Comparison of ENCODE assay signal across 26 cellular contexts in genomic region chr20:46962452-46963195, GRCh38.
DNase-seq lines count a peak whose midpoint lies in the region; ATAC-seq and TF ChIP-seq lines count a peak whose summit lies in the region.
"Had no signal": no experiment of that assay in that cellular context is flagged by ENCODE, and none has a peak within 500 bp of the region (broad histone marks: within the 10 kb centered on the region; RNA-seq: fewer than 3 reads in every experiment).

No MANE protein-coding gene starts in this region.

- dilution Hi-C loops in mammary epithelial cell (cut with HindIII; ENCODE audit: low sequenced_read_pairs), result no loop called here

- peak overlapping the region; percentile 57 for H3K27ac Mint-ChIP-seq in MCF 10A (ENCODE audit: low read depth, unreplicated experiment)
- peak overlapping the region; percentile 27 for H3K27ac Mint-ChIP-seq in type B pancreatic cell
- H3K27ac Mint-ChIP-seq: activated CD4-positive, alpha-beta T cell treated with anti-CD3 and anti-CD28 coated beads, Interleukin-2, amount 10 ng/mL, durations not matched to agents 7 days and 5 days; effector memory CD8-positive, alpha-beta T cell; GM23338; WTC11 had no signal

- H3K36me3 ChIP-seq in mammary epithelial cell (ENCODE audit: insufficient read depth, low read length) (no peaks in the 10 kb centered on the region), SJCRH30 (no peaks in the 10 kb centered on the region; the same call in 1 of the 2 replicates), tibial artery (no peaks in the 10 kb centered on the region)
- H3K36me3 ChIP-seq: SJSA1 had no signal

- TF ChIP-seq CTCF in MCF 10A (IDR thresholded peaks at IDR 0.05; ENCODE audit: unreplicated experiment) (no peak), mammary epithelial cell (conservative IDR thresholded peaks at IDR 0.05 in 1 of 2, IDR thresholded peaks at IDR 0.05 in 1 of 2; ENCODE audit: extremely low read depth in 1 of 2, insufficient read depth in 1 of 2, low read depth in 1 of 2, low read length in 2 of 2) (no peak), type B pancreatic cell (conservative IDR thresholded peaks at IDR 0.05) (no peak), tibial artery (IDR thresholded peaks at IDR 0.05) (no peak), omental fat pad (IDR thresholded peaks at IDR 0.05) (no peak)

- H3K27ac ChIP-seq in mammary epithelial cell (ENCODE audit: insufficient read depth, low read depth, low read length), result no peak overlapping the region
- H3K27ac ChIP-seq in SJCRH30, result peak overlapping the region; percentile 50
- H3K27ac ChIP-seq in tibial artery, result no peak overlapping the region
- H3K27ac ChIP-seq: psoas muscle, SJSA1 had no signal

- peaks cover 31% of the 10 kb centered on the region for H3K4me1 ChIP-seq in mammary epithelial cell (ENCODE audit: insufficient read depth, low read length)
- H3K4me1 ChIP-seq in SJCRH30, result peaks cover 42% of the 10 kb centered on the region
- peaks cover 0 to 6% (median 0%) of the 10 kb centered on the region in 4 donors for H3K4me1 ChIP-seq in tibial artery
- H3K4me1 ChIP-seq: psoas muscle had no signal

- no peaks in the 10 kb centered on the region for H3K9me3 Mint-ChIP-seq in MCF 10A (ENCODE audit: unreplicated experiment)
- H3K9me3 Mint-ChIP-seq in type B pancreatic cell, result no peaks in the 10 kb centered on the region
- H3K9me3 Mint-ChIP-seq: activated CD4-positive, alpha-beta T cell treated with anti-CD3 and anti-CD28 coated beads, Interleukin-2, amount 10 ng/mL, durations not matched to agents 7 days and 5 days; central memory CD8-positive, alpha-beta T cell; GM23338 had no signal

- H3K27me3 Mint-ChIP-seq in MCF 10A (ENCODE audit: insufficient read depth, unreplicated experiment) (no peaks in the 10 kb centered on the region), type B pancreatic cell (no peaks in the 10 kb centered on the region)

- H3K4me1 Mint-ChIP-seq in MCF 10A (ENCODE audit: insufficient read depth, unreplicated experiment), result peaks cover 29% of the 10 kb centered on the region
- peaks cover 30% of the 10 kb centered on the region for H3K4me1 Mint-ChIP-seq in type B pancreatic cell (ENCODE audit: unreplicated experiment)
- H3K4me1 Mint-ChIP-seq: activated CD4-positive, alpha-beta T cell treated with anti-CD3 and anti-CD28 coated beads, Interleukin-2, amount 10 ng/mL, durations not matched to agents 7 days and 5 days; central memory CD8-positive, alpha-beta T cell had no signal

- no peaks in the 10 kb centered on the region for H4K20me1 ChIP-seq in mammary epithelial cell (ENCODE audit: insufficient read depth, low read length)

- no peaks in the 10 kb centered on the region for H3K79me2 ChIP-seq in mammary epithelial cell (ENCODE audit: insufficient read depth, low read length)

- WGBS in mammary epithelial cell (ENCODE audit: low coverage, missing lambda C conversion rate), result 76% methylated on average over 11 of the region's 11 CpGs

- no TSS peak for BruUV-seq in MCF 10A (replicated peaks; lab: Mats Ljungman, UMichigan)
- BruUV-seq in mammary epithelial cell (replicated peaks; lab: Mats Ljungman, UMichigan), result no TSS peak

- H3K4me2 ChIP-seq in mammary epithelial cell (ENCODE audit: insufficient read depth, low read depth, low read length), result no peak overlapping the region
- H3K4me2 ChIP-seq: GM23338 had no signal

- DNase-seq in MCF 10A (ENCODE audit: unreplicated experiment) (no peak), mammary epithelial cell (no peak), SJCRH30 (no peak), islet precursor cell (peak; percentile 54), type B pancreatic cell (ENCODE audit: extremely low spot score, unreplicated experiment) (no peak), tibial artery (no peak), omental fat pad (ENCODE audit: low spot score) (no peak)
- no peak for DNase-seq in activated naive CD4-positive, alpha-beta T cell (lab: John Stamatoyannopoulos, UW)
- DNase-seq: activated CD4-positive, alpha-beta T cell treated with anti-CD3 and anti-CD28 coated beads, Interleukin-2, amount 10 ng/mL, durations not matched to agents 7 days and 5 days; activated effector memory CD4-positive, alpha-beta T cell treated with Interleukin-2 at 50 U/mL for 16 hours; activated T-cell treated with anti-CD3 and anti-CD28 coated beads, Interleukin-2, amount 50 U/mL, for 1 hour; DMS79 treated with DMSO at 0.1 percent for 48 hours; effector memory CD8-positive, alpha-beta T cell; erythroblast; glutamatergic neuron; Karpas-422; NCI-H1417 treated with DMSO at 0.1 percent for 48 hours; NCI-H226; NCI-H526 treated with DMSO at 0.1 percent for 48 hours; nucleus accumbens; psoas muscle; stimulated activated naive CD4-positive, alpha-beta T cell treated with Interleukin-2 at 50 U/mL for 16 hours had no signal

- H3K4me3 Mint-ChIP-seq in MCF 10A (ENCODE audit: unreplicated experiment), result no peak overlapping the region
- no peak overlapping the region for H3K4me3 Mint-ChIP-seq in type B pancreatic cell
- H3K4me3 Mint-ChIP-seq: activated CD4-positive, alpha-beta T cell treated with anti-CD3 and anti-CD28 coated beads, Interleukin-2, amount 10 ng/mL, durations not matched to agents 7 days and 5 days; central memory CD8-positive, alpha-beta T cell; effector memory CD8-positive, alpha-beta T cell; GM23338; WTC11 had no signal

- no peak overlapping the region for H3K9ac ChIP-seq in mammary epithelial cell (ENCODE audit: insufficient read depth, low read length)

- H3K27me3 ChIP-seq in mammary epithelial cell (ENCODE audit: insufficient read depth, low read length), result no peaks in the 10 kb centered on the region
- no peaks in the 10 kb centered on the region for H3K27me3 ChIP-seq in SJCRH30
- peaks cover 0 to 19% of the 10 kb centered on the region in 2 donors for H3K27me3 ChIP-seq in tibial artery
- H3K27me3 ChIP-seq: SJSA1 had no signal

- no peak for ATAC-seq in omental fat pad (ENCODE audit: low FRiP score)
- ATAC-seq: effector memory CD8-positive, alpha-beta T cell; GM23338; psoas muscle had no signal

- intact Hi-C loops in MCF 10A (cut with micrococcal nuclease) (no loop called here), mammary epithelial cell (cut with micrococcal nuclease) (loop anchor here (10.0 kb wide), 1 partner anchor 162 kb away; no protein-coding TSS in a partner anchor), tibial artery (cut with DNase I; ENCODE audit: low total_unique reads) (no loop called here)

- CTCF ChIA-PET in MCF 10A (lab: Yijun Ruan, JAX), result interaction anchor here (0.7 kb wide), 1 partner anchor 340 kb away, joined by 4 read pairs; no protein-coding TSS in a partner anchor
- CTCF ChIA-PET in mammary epithelial cell (lab: Charles Lee; ENCODE audit: low non-redundant PET), result no interaction called here

- H3K36me3 Mint-ChIP-seq in MCF 10A (ENCODE audit: insufficient read depth, unreplicated experiment) (peaks cover 12% of the 10 kb centered on the region), type B pancreatic cell (no peaks in the 10 kb centered on the region)
- H3K36me3 Mint-ChIP-seq: WTC11 had no signal

- POLR2A ChIA-PET in MCF 10A (lab: Yijun Ruan, JAX), result interaction anchor here (1.2 kb wide), 1 partner anchor 8 kb away, joined by 5 read pairs; no protein-coding TSS in a partner anchor

- no peak overlapping the region for H3K4me3 ChIP-seq in mammary epithelial cell (replicated peaks in 1 of 3; ENCODE audit: insufficient read depth in 1 of 3, low read depth in 2 of 3, low read length in 3 of 3)
- H3K4me3 ChIP-seq in SJCRH30, result no peak overlapping the region
- H3K4me3 ChIP-seq in tibial artery, result no peak overlapping the region
- H3K4me3 ChIP-seq: GM23338, psoas muscle, SJSA1 had no signal

- no peak overlapping the region for H2AFZ ChIP-seq in mammary epithelial cell (ENCODE audit: low read depth, low read length)
- H2AFZ ChIP-seq: GM23338 had no signal

- peaks cover 3% of the 10 kb centered on the region for H3K9me3 ChIP-seq in mammary epithelial cell (replicated peaks; ENCODE audit: insufficient read depth, low read length)
- no peaks in the 10 kb centered on the region for H3K9me3 ChIP-seq in SJCRH30 (replicated peaks)
- no peaks in the 10 kb centered on the region for H3K9me3 ChIP-seq in tibial artery
- H3K9me3 ChIP-seq: psoas muscle, SJSA1 had no signal

- in situ Hi-C loops in mammary epithelial cell (cut with MboI; ENCODE audit: low sequenced_read_pairs in 2 of 2), result no loop called here
